ENCODE assay signal across 12 cellular contexts in the genomic region with DNA sequence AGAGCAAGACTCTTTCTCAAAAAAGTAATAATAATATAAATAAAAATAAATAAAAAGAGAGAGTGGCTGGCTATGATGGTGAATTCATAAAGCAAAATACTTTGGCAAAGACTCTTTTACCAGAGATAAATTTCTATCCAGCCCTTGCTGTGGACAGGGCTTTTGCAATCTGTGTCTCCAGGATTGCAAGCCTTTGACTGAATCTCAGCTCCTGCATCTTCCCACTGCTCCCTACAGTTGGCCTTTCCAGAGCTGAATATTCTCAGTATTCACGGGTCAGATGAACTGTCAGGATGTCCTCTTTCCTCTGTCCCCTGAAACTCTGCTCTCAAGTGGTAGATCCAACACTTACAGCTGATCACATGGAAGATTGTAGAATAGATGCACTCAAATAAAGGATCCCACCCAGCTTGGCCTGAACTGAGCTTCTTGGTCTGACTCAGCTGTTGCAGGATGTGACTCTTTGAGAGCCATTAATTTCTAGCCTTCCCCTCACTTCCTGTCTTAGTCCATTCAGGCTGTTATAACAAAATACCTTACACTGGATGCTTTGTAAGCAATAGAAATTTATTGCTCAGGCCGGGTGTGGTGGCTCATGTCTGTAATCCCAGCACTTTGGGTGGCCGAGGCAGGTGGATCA.
DNase-seq lines count a peak whose midpoint lies in the region; ATAC-seq and TF ChIP-seq lines count a peak whose summit lies in the region.
"Had no signal": no experiment of that assay in that cellular context is flagged by ENCODE, and none has a peak within 500 bp of the region (broad histone marks: within the 10 kb centered on the region; RNA-seq: fewer than 3 reads in every experiment).

No MANE protein-coding gene starts in this region.

- H3K4me3 ChIP-seq in fibroblast of pulmonary artery (replicated peaks; ENCODE audit: low read depth, low read length) = no peak overlapping the region
- H3K4me3 ChIP-seq: coronary artery, psoas muscle had no signal

- peak; percentile 85 for ATAC-seq in HG03460 (IDR thresholded peaks at IDR 0.05; ENCODE audit: unreplicated experiment)

- TF ChIP-seq CTCF in GM20000 (IDR thresholded peaks at IDR 0.05; ENCODE audit: extremely low read depth, missing control alignments) (no peak), fibroblast of pulmonary artery (IDR thresholded peaks at IDR 0.05; ENCODE audit: low read length, missing control alignments) (no peak)

- DNase-seq in EH (ENCODE audit: low read depth) (peak; percentile 80), GM20000 (ENCODE audit: low spot score) (peak; percentile 11), fibroblast of pulmonary artery (ENCODE audit: low read depth) (peak; percentile 66), D341Med (ENCODE audit: low spot score) (no peak), hypothalamus (lab: John Stamatoyannopoulos, UW) (no peak), NCI-H69 (lab: John Stamatoyannopoulos, UW) (no peak)
- no peak for DNase-seq in activated CD4-positive, alpha-beta T cell treated with anti-CD3 and anti-CD28 coated beads, Interleukin-2, amount 50 U/mL, for 1 hour
- DNase-seq: activated T-cell treated with anti-CD3 and anti-CD28 coated beads, Interleukin-2, amount 50 U/mL, for 24 hours; CD4-positive, CD25-positive, alpha-beta regulatory T cell; psoas muscle had no signal

Comparison
In these comparisons a context has a peak if more than half of its experiments do, and no peak if none do; other contexts are left out.
1. DNase-seq: peak in EH (single experiment), GM20000 (single experiment) and fibroblast of pulmonary artery (single experiment); none in D341Med (single experiment), hypothalamus (0 of 51), NCI-H69 (single experiment) and activated CD4-positive, alpha-beta T cell treated with anti-CD3 and anti-CD28 coated beads, Interleukin-2, amount 50 U/mL, for 1 hour (single experiment).